ENCODE assay signal across 1 cellular context in genomic region chr1:21255284-21255942, GRCh38.
TF ChIP-seq lines count a peak whose summit lies in the region.

No MANE protein-coding gene starts in this region.

TF ChIP-seq in HepG2, 621 proteins besides CTCF, POLR2A, EP300 and RAD21 (continued from another document and continues in another):
- TF ChIP-seq STAT6 (CRISPR knock-in tag; IDR thresholded peaks at IDR 0.05; ENCODE audit: borderline replicate concordance) (no peak), HOXD1 (CRISPR knock-in tag; IDR thresholded peaks at IDR 0.05) (no peak), ZNF652 (CRISPR knock-in tag; IDR thresholded peaks at IDR 0.05; ENCODE audit: borderline replicate concordance, low read depth) (no peak), MED1 (CRISPR knock-in tag; IDR thresholded peaks at IDR 0.05) (0 out of 2 replicates have a peak, but pooled peaks have one; percentile 20), EHMT2 (IDR thresholded peaks at IDR 0.05; ENCODE audit: borderline replicate concordance, low read depth, low read length) (no peak), ZNF24 (IDR thresholded peaks at IDR 0.05) (no peak), ZNF580 (CRISPR knock-in tag; IDR thresholded peaks at IDR 0.05; ENCODE audit: borderline replicate concordance, low read depth) (0 out of 2 replicates have a peak, but pooled peaks have one; percentile 34), MAZ (IDR thresholded peaks at IDR 0.05; ENCODE audit: borderline replicate concordance, low read depth, low read length) (no peak), MAZ (CRISPR knock-in tag; IDR thresholded peaks at IDR 0.05; ENCODE audit: low read depth) (no peak), ZNF12 (CRISPR knock-in tag; IDR thresholded peaks at IDR 0.05) (0 out of 2 replicates have a peak, but pooled peaks have one; percentile 14), ZNF484 (CRISPR knock-in tag; IDR thresholded peaks at IDR 0.05; ENCODE audit: borderline replicate concordance, low read depth) (no peak), TFE3 (CRISPR knock-in tag; IDR thresholded peaks at IDR 0.05) (no peak), HMGXB3 (CRISPR knock-in tag; IDR thresholded peaks at IDR 0.05; ENCODE audit: borderline replicate concordance) (0 out of 2 replicates have a peak, but pooled peaks have one; percentile 8), TERF1 (CRISPR knock-in tag; IDR thresholded peaks at IDR 0.05) (no peak), ZNF276 (CRISPR knock-in tag; IDR thresholded peaks at IDR 0.05; ENCODE audit: low read depth) (no peak), SYNCRIP (IDR thresholded peaks at IDR 0.05; ENCODE audit: insufficient read depth, low read depth, low read length) (no peak), FOSL2 (CRISPR knock-in tag; IDR thresholded peaks at IDR 0.05) (peak; percentile 58), BRF2 (CRISPR knock-in tag; IDR thresholded peaks at IDR 0.05) (no peak), SOX13 (IDR thresholded peaks at IDR 0.05) (no peak), SOX13 (CRISPR knock-in tag; conservative IDR thresholded peaks at IDR 0.05 in 1 of 2, IDR thresholded peaks at IDR 0.05 in 1 of 2) (0 out of 4 replicates have a peak, but pooled peaks of 1 of the 2 experiments have one; percentile 37), ZNF232 (CRISPR knock-in tag; IDR thresholded peaks at IDR 0.05; ENCODE audit: borderline replicate concordance) (no peak), AKNA (CRISPR knock-in tag; IDR thresholded peaks at IDR 0.05; ENCODE audit: borderline replicate concordance) (no peak), KDM1A (CRISPR knock-in tag; IDR thresholded peaks at IDR 0.05) (no peak), ZBTB34 (CRISPR knock-in tag; IDR thresholded peaks at IDR 0.05) (no peak), ZNF558 (CRISPR knock-in tag; IDR thresholded peaks at IDR 0.05; ENCODE audit: borderline replicate concordance) (no peak)
